19 cellular contexts compared by ENCODE assay signal in the genomic region with DNA sequence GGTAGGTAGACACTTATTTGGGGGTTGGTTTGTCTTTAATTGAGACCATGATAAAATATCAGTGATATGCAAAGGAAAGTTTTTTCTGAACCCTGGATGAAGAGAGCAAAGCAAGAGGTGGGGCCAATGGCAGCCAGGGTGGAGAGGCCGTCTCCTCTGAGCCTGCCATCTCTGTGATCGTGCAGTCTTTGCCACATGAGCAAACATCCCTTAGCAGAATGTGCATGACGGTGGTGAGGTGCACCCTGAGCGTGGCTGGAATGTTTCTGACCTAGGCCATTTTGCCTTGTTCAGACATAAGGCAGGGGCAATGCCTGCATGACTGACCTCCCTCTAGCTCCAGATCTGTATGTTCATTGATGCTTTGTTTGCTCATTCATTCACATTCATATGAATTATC. TPM values are rescaled to one million over a fixed set of nuclear protein-coding genes. Genes with fewer than 3 reads are reported as not detected.
DNase-seq lines count a peak whose midpoint lies in the region; ATAC-seq and TF ChIP-seq lines count a peak whose summit lies in the region.
"Had no signal": no experiment of that assay in that cellular context is flagged by ENCODE, and none has a peak within 500 bp of the region (broad histone marks: within the 10 kb centered on the region; RNA-seq: fewer than 3 reads in every experiment).

No MANE protein-coding gene starts in this region.

- peaks cover 21% of the 10 kb centered on the region for H3K4me1 ChIP-seq in Caco-2
- H3K4me1 ChIP-seq in mucosa of descending colon (ENCODE audit: low read depth): peaks cover 18% of the 10 kb centered on the region

- H3K4me1 Mint-ChIP-seq in activated CD4-positive, alpha-beta T cell treated with anti-CD3 and anti-CD28 coated beads for 36 hours: peaks cover 81% of the 10 kb centered on the region
- H3K4me1 Mint-ChIP-seq in Caco-2 (ENCODE audit: low read depth, unreplicated experiment): peaks cover 39% of the 10 kb centered on the region
- H3K4me1 Mint-ChIP-seq in activated naive CD8-positive, alpha-beta T cell treated with anti-CD3 and anti-CD28 coated beads for 36 hours: peaks cover 81% of the 10 kb centered on the region
- peaks cover 90 to 92% of the 10 kb centered on the region in 2 donors for H3K4me1 Mint-ChIP-seq in natural killer cell

- no peak for DNase-seq in activated CD4-positive, alpha-beta T cell treated with anti-CD3 and anti-CD28 coated beads for 36 hours
- DNase-seq in activated CD4-positive, alpha-beta T cell treated with anti-CD3 and anti-CD28 coated beads for 4 hours: no peak
- DNase-seq in Caco-2 (no peak), natural killer cell (no peak), T1000 (lab: John Stamatoyannopoulos, UW) (no peak), NCI-H510A (lab: John Stamatoyannopoulos, UW) (no peak), mucosa of descending colon (no peak)
- DNase-seq in activated naive CD8-positive, alpha-beta T cell treated with anti-CD3 and anti-CD28 coated beads for 36 hours: no peak
- DNase-seq: activated gamma-delta T cell treated with Interleukin-2 at 50 U/mL for 16 hours, HCEC 1CT, NCI-H1092, NCI-H2081 treated with DMSO at 0.1 percent for 48 hours, NCI-H510A treated with DMSO at 0.1 percent for 48 hours, Right ventricle myocardium superior, small intestine, tibial artery had no signal

- no peaks in the 10 kb centered on the region for H3K9me3 ChIP-seq in Caco-2
- no peaks in the 10 kb centered on the region for H3K9me3 ChIP-seq in mucosa of descending colon
- H3K9me3 ChIP-seq: tibial artery had no signal

- no peak for ATAC-seq in activated CD4-positive, alpha-beta T cell treated with anti-CD3 and anti-CD28 coated beads for 36 hours
- ATAC-seq in natural killer cell (no peak), mucosa of descending colon (no peak)

- TF ChIP-seq CTCF in Caco-2 (IDR thresholded peaks at IDR 0.05; ENCODE audit: insufficient read depth in 1 of 2, low read depth in 1 of 2, low read length in 1 of 2, severe bottlenecking in 1 of 2, unreplicated experiment in 1 of 2): no peak
- no peak for TF ChIP-seq CTCF in natural killer cell (IDR thresholded peaks at IDR 0.05)
- TF ChIP-seq CTCF in mucosa of descending colon (IDR thresholded peaks at IDR 0.05): no peak

- no peaks in the 10 kb centered on the region for H3K9me3 Mint-ChIP-seq in activated CD4-positive, alpha-beta T cell treated with anti-CD3 and anti-CD28 coated beads for 36 hours (ENCODE audit: low read depth)
- H3K9me3 Mint-ChIP-seq in Caco-2 (ENCODE audit: unreplicated experiment): no peaks in the 10 kb centered on the region
- H3K9me3 Mint-ChIP-seq in activated naive CD8-positive, alpha-beta T cell treated with anti-CD3 and anti-CD28 coated beads for 36 hours: no peaks in the 10 kb centered on the region
- H3K9me3 Mint-ChIP-seq in natural killer cell: no peaks in the 10 kb centered on the region
- H3K9me3 Mint-ChIP-seq: nephron had no signal

- peak overlapping the region; percentile 97 for H3K4me3 Mint-ChIP-seq in activated CD4-positive, alpha-beta T cell treated with anti-CD3 and anti-CD28 coated beads for 36 hours
- no peak overlapping the region for H3K4me3 Mint-ChIP-seq in Caco-2 (ENCODE audit: unreplicated experiment)
- H3K4me3 Mint-ChIP-seq in activated naive CD8-positive, alpha-beta T cell treated with anti-CD3 and anti-CD28 coated beads for 36 hours: peak overlapping the region; percentile 82
- H3K4me3 Mint-ChIP-seq in natural killer cell: no peak overlapping the region

- no peaks in the 10 kb centered on the region for H3K27me3 ChIP-seq in Caco-2 (replicated peaks; ENCODE audit: control insufficient read depth, insufficient read depth, low read length)
- H3K27me3 ChIP-seq: tibial artery had no signal

- CTCF ChIA-PET in activated CD4-positive, alpha-beta T cell treated with anti-CD3 and anti-CD28 coated beads for 36 hours (lab: Charles Lee): interaction anchor here (2.4 kb wide), 1 partner anchor 47 kb away, joined by 15 read pairs; no protein-coding TSS in a partner anchor
- CTCF ChIA-PET in Caco-2 (lab: Charles Lee): no interaction called here

- intact Hi-C loops in activated CD4-positive, alpha-beta T cell treated with anti-CD3 and anti-CD28 coated beads for 36 hours (cut with DNase I, micrococcal nuclease): no loop called here
- intact Hi-C loops in Caco-2 (cut with micrococcal nuclease; ENCODE audit: unreplicated experiment): no loop called here
- intact Hi-C loops in natural killer cell (cut with micrococcal nuclease): no loop called here
- intact Hi-C loops in mucosa of descending colon (cut with DNase I, micrococcal nuclease): no loop called here

- H3K27ac Mint-ChIP-seq in activated CD4-positive, alpha-beta T cell treated with anti-CD3 and anti-CD28 coated beads for 36 hours: peak overlapping the region; percentile 99
- H3K27ac Mint-ChIP-seq in Caco-2 (ENCODE audit: unreplicated experiment) (peak overlapping the region; percentile 16), natural killer cell (peak overlapping the region; percentile 27 to 64)
- H3K27ac Mint-ChIP-seq in activated naive CD8-positive, alpha-beta T cell treated with anti-CD3 and anti-CD28 coated beads for 36 hours: peak overlapping the region; percentile 99
- H3K27ac Mint-ChIP-seq: nephron, progenitor cell of endocrine pancreas had no signal

- peaks cover 82% of the 10 kb centered on the region for H3K36me3 Mint-ChIP-seq in activated CD4-positive, alpha-beta T cell treated with anti-CD3 and anti-CD28 coated beads for 36 hours (ENCODE audit: low read depth)
- H3K36me3 Mint-ChIP-seq in Caco-2 (ENCODE audit: insufficient read depth, unreplicated experiment) (peaks cover 46% of the 10 kb centered on the region), natural killer cell (no peaks in the 10 kb centered on the region)
- peaks cover 83% of the 10 kb centered on the region for H3K36me3 Mint-ChIP-seq in activated naive CD8-positive, alpha-beta T cell treated with anti-CD3 and anti-CD28 coated beads for 36 hours

- peaks cover 5% of the 10 kb centered on the region for H3K36me3 ChIP-seq in Caco-2 (ENCODE audit: control insufficient read depth, insufficient read depth, low read length)
- H3K36me3 ChIP-seq in mucosa of descending colon (ENCODE audit: low read depth): no peaks in the 10 kb centered on the region
- H3K36me3 ChIP-seq: tibial artery had no signal

- no peaks in the 10 kb centered on the region for H3K27me3 Mint-ChIP-seq in activated CD4-positive, alpha-beta T cell treated with anti-CD3 and anti-CD28 coated beads for 36 hours
- H3K27me3 Mint-ChIP-seq in Caco-2 (ENCODE audit: insufficient read depth, unreplicated experiment) (no peaks in the 10 kb centered on the region), natural killer cell (ENCODE audit: low read depth in 2 of 2) (no peaks in the 10 kb centered on the region)
- no peaks in the 10 kb centered on the region for H3K27me3 Mint-ChIP-seq in activated naive CD8-positive, alpha-beta T cell treated with anti-CD3 and anti-CD28 coated beads for 36 hours
- H3K27me3 Mint-ChIP-seq: progenitor cell of endocrine pancreas had no signal

- POLR2A ChIA-PET in activated CD4-positive, alpha-beta T cell treated with anti-CD3 and anti-CD28 coated beads for 36 hours (lab: Charles Lee): no interaction called here
- POLR2A ChIA-PET in Caco-2 (lab: Charles Lee): no interaction called here

- H3K4me3 ChIP-seq in Caco-2 (ENCODE audit: low read depth, low read length): no peak overlapping the region
- H3K4me3 ChIP-seq in mucosa of descending colon: no peak overlapping the region
- H3K4me3 ChIP-seq: lung, tibial artery had no signal

- no TSS peak for BruUV-seq in Caco-2 (replicated peaks; lab: Mats Ljungman, UMichigan)

RNA-seq across cellular contexts. Expression of a gene that starts 6.0 kb away (rescaled TPM):
- 10 to 100 TPM; 84.7 to 87.5 TPM for total RNA-seq in activated CD4-positive, alpha-beta T cell treated with anti-CD3 and anti-CD28 coated beads for 36 hours
- total RNA-seq in Caco-2 (2022): 89.0 and 95.7 TPM in 2 replicates
- 10 to 100 TPM; 76.1 to 78.1 TPM for total RNA-seq in activated naive CD8-positive, alpha-beta T cell treated with anti-CD3 and anti-CD28 coated beads for 36 hours
- total RNA-seq in natural killer cell: 10 to 100 TPM; 34.1 to 50.8 (median 43.0) TPM
- total RNA-seq in mucosa of descending colon: 10 to 100 TPM; 52.2 to 66.4 (median 57.6) TPM

Comparison
In these comparisons a context has a peak if more than half of its experiments do, and no peak if none do; other contexts are left out.
1. H3K27ac Mint-ChIP-seq: peak in every context shown above with its lines; median percentile 99 in activated CD4-positive, alpha-beta T cell treated with anti-CD3 and anti-CD28 coated beads for 36 hours; 99 in activated naive CD8-positive, alpha-beta T cell treated with anti-CD3 and anti-CD28 coated beads for 36 hours; 46 in natural killer cell; 16 in Caco-2.
2. H3K4me3 Mint-ChIP-seq: peak in activated CD4-positive, alpha-beta T cell treated with anti-CD3 and anti-CD28 coated beads for 36 hours (single experiment) and activated naive CD8-positive, alpha-beta T cell treated with anti-CD3 and anti-CD28 coated beads for 36 hours (single experiment); none in Caco-2 (single experiment) and natural killer cell (single experiment).